17 cellular contexts compared by ENCODE assay signal in the genomic region with DNA sequence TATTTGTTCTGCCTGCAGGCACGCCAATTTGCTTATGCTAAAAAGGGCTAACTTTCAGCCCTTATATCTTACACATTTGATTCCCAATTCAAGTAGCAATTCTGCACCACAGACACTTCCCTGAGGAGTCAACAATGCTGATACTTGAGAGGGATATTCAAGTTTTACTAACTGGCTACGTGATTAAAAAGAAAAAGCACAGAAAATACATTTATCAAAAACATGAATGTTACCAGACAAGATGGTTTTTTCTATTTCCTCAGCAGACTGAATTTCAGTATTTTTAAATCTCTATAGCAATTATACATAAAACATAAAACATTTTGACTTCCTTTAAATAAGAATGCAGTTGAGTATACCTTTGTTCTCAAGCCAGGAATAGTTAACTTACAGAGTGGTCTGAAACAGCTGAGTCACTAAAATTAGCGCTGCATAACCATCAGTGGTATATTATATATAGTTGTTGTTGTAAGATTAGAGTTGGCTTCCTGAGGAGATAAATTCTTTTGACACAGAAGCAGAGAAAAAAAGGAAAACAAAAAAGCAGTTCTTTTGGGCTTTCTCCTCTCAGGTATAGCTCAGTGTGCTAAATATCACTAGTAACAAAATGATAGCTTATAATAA. TPM values are rescaled to one million over a fixed set of nuclear protein-coding genes. Genes with fewer than 3 reads are reported as not detected.
DNase-seq lines count a peak whose midpoint lies in the region; ATAC-seq and TF ChIP-seq lines count a peak whose summit lies in the region.
"Had no signal": no experiment of that assay in that cellular context is flagged by ENCODE, and none has a peak within 500 bp of the region (broad histone marks: within the 10 kb centered on the region; RNA-seq: fewer than 3 reads in every experiment).

No MANE protein-coding gene starts in this region.

- peak overlapping the region; percentile 12; the same call in 1 of the 2 replicates for H3K27ac Mint-ChIP-seq in WTC11
- H3K27ac Mint-ChIP-seq: T-helper 17 cell had no signal

- POLR2A ChIA-PET in WTC11 (lab: Charles Lee): no interaction called here

- ATAC-seq in GM18505 (IDR thresholded peaks at IDR 0.05; ENCODE audit: unreplicated experiment) (peak; percentile 40), HG02759 (IDR thresholded peaks at IDR 0.05; ENCODE audit: unreplicated experiment) (peak; percentile 27), WTC11 (no peak), HG03159 (IDR thresholded peaks at IDR 0.05; ENCODE audit: unreplicated experiment) (no peak), HG03280 (IDR thresholded peaks at IDR 0.05; ENCODE audit: unreplicated experiment) (no peak)
- ATAC-seq: T-helper 17 cell had no signal

- no peak overlapping the region for H3K4me3 Mint-ChIP-seq in WTC11
- H3K4me3 Mint-ChIP-seq: T-helper 17 cell had no signal

- TF ChIP-seq CTCF in WTC11 (IDR thresholded peaks at IDR 0.05): no peak

- no peak for TF ChIP-seq POLR2A in GM18505 (IDR thresholded peaks at IDR 0.05; ENCODE audit: borderline replicate concordance, extremely low read depth, insufficient read depth, insufficient read length)

- CTCF ChIA-PET in WTC11 (lab: Charles Lee): no interaction called here

- no peak for DNase-seq in WTC11 (ENCODE audit: low spot score)
- peak; percentile 28 for DNase-seq in left kidney (ENCODE audit: low read depth, low spot score)
- no peak for DNase-seq in hepatic stellate cell (ENCODE audit: low spot score)
- DNase-seq in activated CD4-positive, alpha-beta T cell treated with anti-CD3 and anti-CD28 coated beads, Interleukin-2, amount 50 U/mL, for 4 hours: no peak
- DNase-seq: activated CD4-positive, alpha-beta T cell treated with anti-CD3 and anti-CD28 coated beads for 4 hours; AML-193; DMS79; glutamatergic neuron; kidney; NCI-H774; stimulated activated naive CD4-positive, alpha-beta T cell; T-helper 17 cell; upper lobe of right lung had no signal

- H3K36me3 Mint-ChIP-seq in WTC11: no peaks in the 10 kb centered on the region

- no peaks in the 10 kb centered on the region for H3K27me3 Mint-ChIP-seq in WTC11 (ENCODE audit: low read depth)
- H3K27me3 Mint-ChIP-seq: T-helper 17 cell had no signal

- no peaks in the 10 kb centered on the region for H3K9me3 Mint-ChIP-seq in WTC11

- peaks cover 44% of the 10 kb centered on the region for H3K4me1 Mint-ChIP-seq in WTC11

TF ChIP-seq in WTC11, 78 proteins besides CTCF, POLR2A, EP300 and RAD21 (continues in another document):
- TF ChIP-seq SMAD3 (CRISPR knock-in tag; IDR thresholded peaks at IDR 0.05; ENCODE audit: borderline replicate concordance) (no peak), ZNF425 (CRISPR knock-in tag; conservative IDR thresholded peaks at IDR 0.05) (no peak), ZBTB21 (CRISPR knock-in tag; IDR thresholded peaks at IDR 0.05; ENCODE audit: borderline replicate concordance) (no peak), GABPB1 (CRISPR knock-in tag; IDR thresholded peaks at IDR 0.05) (no peak), PRRX2 (CRISPR knock-in tag; IDR thresholded peaks at IDR 0.05) (no peak), NFE2L1 (CRISPR knock-in tag; IDR thresholded peaks at IDR 0.05) (no peak), HMGXB4 (CRISPR knock-in tag; IDR thresholded peaks at IDR 0.05) (no peak), ATF1 (CRISPR knock-in tag; IDR thresholded peaks at IDR 0.05) (no peak), MLX (CRISPR knock-in tag; IDR thresholded peaks at IDR 0.05) (no peak), ZNF671 (CRISPR knock-in tag; IDR thresholded peaks at IDR 0.05) (no peak), E2F4 (CRISPR knock-in tag; IDR thresholded peaks at IDR 0.05; ENCODE audit: borderline replicate concordance, low read depth) (no peak)
- TF ChIP-seq, protein P1, sequence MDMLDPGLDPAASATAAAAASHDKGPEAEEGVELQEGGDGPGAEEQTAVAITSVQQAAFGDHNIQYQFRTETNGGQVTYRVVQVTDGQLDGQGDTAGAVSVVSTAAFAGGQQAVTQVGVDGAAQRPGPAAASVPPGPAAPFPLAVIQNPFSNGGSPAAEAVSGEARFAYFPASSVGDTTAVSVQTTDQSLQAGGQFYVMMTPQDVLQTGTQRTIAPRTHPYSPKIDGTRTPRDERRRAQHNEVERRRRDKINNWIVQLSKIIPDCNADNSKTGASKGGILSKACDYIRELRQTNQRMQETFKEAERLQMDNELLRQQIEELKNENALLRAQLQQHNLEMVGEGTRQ (CRISPR knock-in tag; IDR thresholded peaks at IDR 0.05): no peak
- TF ChIP-seq, protein P2, sequence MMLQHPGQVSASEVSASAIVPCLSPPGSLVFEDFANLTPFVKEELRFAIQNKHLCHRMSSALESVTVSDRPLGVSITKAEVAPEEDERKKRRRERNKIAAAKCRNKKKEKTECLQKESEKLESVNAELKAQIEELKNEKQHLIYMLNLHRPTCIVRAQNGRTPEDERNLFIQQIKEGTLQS (CRISPR knock-in tag; conservative IDR thresholded peaks at IDR 0.05): no peak
- TF ChIP-seq, protein P3, sequence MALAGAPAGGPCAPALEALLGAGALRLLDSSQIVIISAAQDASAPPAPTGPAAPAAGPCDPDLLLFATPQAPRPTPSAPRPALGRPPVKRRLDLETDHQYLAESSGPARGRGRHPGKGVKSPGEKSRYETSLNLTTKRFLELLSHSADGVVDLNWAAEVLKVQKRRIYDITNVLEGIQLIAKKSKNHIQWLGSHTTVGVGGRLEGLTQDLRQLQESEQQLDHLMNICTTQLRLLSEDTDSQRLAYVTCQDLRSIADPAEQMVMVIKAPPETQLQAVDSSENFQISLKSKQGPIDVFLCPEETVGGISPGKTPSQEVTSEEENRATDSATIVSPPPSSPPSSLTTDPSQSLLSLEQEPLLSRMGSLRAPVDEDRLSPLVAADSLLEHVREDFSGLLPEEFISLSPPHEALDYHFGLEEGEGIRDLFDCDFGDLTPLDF (CRISPR knock-in tag; IDR thresholded peaks at IDR 0.05): no peak
- TF ChIP-seq, protein P4, sequence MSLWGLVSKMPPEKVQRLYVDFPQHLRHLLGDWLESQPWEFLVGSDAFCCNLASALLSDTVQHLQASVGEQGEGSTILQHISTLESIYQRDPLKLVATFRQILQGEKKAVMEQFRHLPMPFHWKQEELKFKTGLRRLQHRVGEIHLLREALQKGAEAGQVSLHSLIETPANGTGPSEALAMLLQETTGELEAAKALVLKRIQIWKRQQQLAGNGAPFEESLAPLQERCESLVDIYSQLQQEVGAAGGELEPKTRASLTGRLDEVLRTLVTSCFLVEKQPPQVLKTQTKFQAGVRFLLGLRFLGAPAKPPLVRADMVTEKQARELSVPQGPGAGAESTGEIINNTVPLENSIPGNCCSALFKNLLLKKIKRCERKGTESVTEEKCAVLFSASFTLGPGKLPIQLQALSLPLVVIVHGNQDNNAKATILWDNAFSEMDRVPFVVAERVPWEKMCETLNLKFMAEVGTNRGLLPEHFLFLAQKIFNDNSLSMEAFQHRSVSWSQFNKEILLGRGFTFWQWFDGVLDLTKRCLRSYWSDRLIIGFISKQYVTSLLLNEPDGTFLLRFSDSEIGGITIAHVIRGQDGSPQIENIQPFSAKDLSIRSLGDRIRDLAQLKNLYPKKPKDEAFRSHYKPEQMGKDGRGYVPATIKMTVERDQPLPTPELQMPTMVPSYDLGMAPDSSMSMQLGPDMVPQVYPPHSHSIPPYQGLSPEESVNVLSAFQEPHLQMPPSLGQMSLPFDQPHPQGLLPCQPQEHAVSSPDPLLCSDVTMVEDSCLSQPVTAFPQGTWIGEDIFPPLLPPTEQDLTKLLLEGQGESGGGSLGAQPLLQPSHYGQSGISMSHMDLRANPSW (CRISPR knock-in tag; conservative IDR thresholded peaks at IDR 0.05; ENCODE audit: low read depth): no peak

RNA-seq across cellular contexts. Expression of gene MTPN, which starts 33.8 kb away (rescaled TPM):
- total RNA-seq in WTC11 (2021): 91.1 to 92.8 TPM (median 92.5 TPM) in 3 replicates

Comparison
In these comparisons a context has a peak if more than half of its experiments do, and no peak if none do; other contexts are left out.
1. ATAC-seq: peak in GM18505 (single experiment) and HG02759 (single experiment); none in WTC11 (single experiment), HG03159 (single experiment) and HG03280 (single experiment).